Comparison of ENCODE assay signal across 2 cellular contexts in genomic region chr1:229596961-229597699, GRCh38.
TF ChIP-seq lines count a peak whose summit lies in the region.

No MANE protein-coding gene starts in this region.

TF ChIP-seq in IMR-90, 13 proteins besides CTCF, POLR2A, EP300 and RAD21:
- peak; percentile 79 for TF ChIP-seq FOS (IDR thresholded peaks at IDR 0.05; ENCODE audit: low read depth, low read length)
- TF ChIP-seq CEBPB (IDR thresholded peaks at IDR 0.05; ENCODE audit: low read depth, low read length), result no peak
- no peak for TF ChIP-seq ELK1 (IDR thresholded peaks at IDR 0.05; ENCODE audit: borderline replicate concordance, low read depth, low read length)
TF ChIP-seq in IMR-90: peak in this region for 1.

TF ChIP-seq in K562, 482 proteins besides CTCF, POLR2A, EP300 and RAD21:
- TF ChIP-seq ZNF444 (CRISPR knock-in tag; IDR thresholded peaks at IDR 0.05) (no peak), GTF2A2 (tag; IDR thresholded peaks at IDR 0.05) (no peak), ZNF121 (CRISPR knock-in tag; conservative IDR thresholded peaks at IDR 0.05) (peak; percentile 58; the same call in 1 of the 2 replicates)
